In the genomic region with DNA sequence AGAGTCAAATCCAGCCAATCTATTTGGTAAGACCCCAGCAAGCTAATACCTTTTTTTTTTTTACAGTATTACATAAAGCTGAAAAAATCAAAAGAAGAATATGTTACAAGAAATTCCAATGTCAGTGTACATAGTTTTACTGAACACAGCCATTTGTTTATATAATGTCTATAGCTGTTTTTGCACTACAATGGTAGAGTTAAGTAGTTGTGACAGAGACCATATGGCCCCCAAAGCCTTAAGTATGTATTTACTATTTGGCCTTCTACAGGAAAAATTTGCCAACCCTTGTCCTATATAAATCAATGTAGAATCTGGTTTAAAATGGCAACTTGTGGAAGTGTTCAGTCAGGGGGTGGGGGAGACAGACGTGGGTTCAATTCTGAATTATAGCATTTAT, we compare ENCODE assay signal across 1 cellular context.
TF ChIP-seq lines count a peak whose summit lies in the region.

No MANE protein-coding gene starts in this region.

TF ChIP-seq in SK-N-SH treated with all-trans-retinoic acid at 6 μM for 48 hours, 23 proteins besides CTCF, POLR2A, EP300 and RAD21:
- TF ChIP-seq TCF4 (CRISPR knock-in tag; IDR thresholded peaks at IDR 0.05; ENCODE audit: borderline replicate concordance) (no peak), ZNF565 (CRISPR knock-in tag; conservative IDR thresholded peaks at IDR 0.05; ENCODE audit: low read depth) (no peak), ZFP3 (CRISPR knock-in tag; IDR thresholded peaks at IDR 0.05) (no peak), CSDC2 (CRISPR knock-in tag; IDR thresholded peaks at IDR 0.05) (no peak), PPARA (CRISPR knock-in tag; IDR thresholded peaks at IDR 0.05; ENCODE audit: borderline replicate concordance) (no peak), ARNTL (CRISPR knock-in tag; IDR thresholded peaks at IDR 0.05; ENCODE audit: borderline replicate concordance, low read depth) (no peak), ZC3H10 (CRISPR knock-in tag; IDR thresholded peaks at IDR 0.05) (no peak), RARB (CRISPR knock-in tag; IDR thresholded peaks at IDR 0.05) (no peak), ZFP30 (CRISPR knock-in tag; IDR thresholded peaks at IDR 0.05) (no peak), ZNF8 (CRISPR knock-in tag; IDR thresholded peaks at IDR 0.05) (no peak), ISL1 (CRISPR knock-in tag; IDR thresholded peaks at IDR 0.05) (no peak; the same call in 1 of the 2 replicates), TOX (CRISPR knock-in tag; IDR thresholded peaks at IDR 0.05; ENCODE audit: borderline replicate concordance) (no peak), OSR1 (CRISPR knock-in tag; IDR thresholded peaks at IDR 0.05) (no peak), PATZ1 (CRISPR knock-in tag; IDR thresholded peaks at IDR 0.05; ENCODE audit: borderline replicate concordance) (no peak), SNAI2 (CRISPR knock-in tag; IDR thresholded peaks at IDR 0.05) (no peak)
- TF ChIP-seq, protein P1, sequence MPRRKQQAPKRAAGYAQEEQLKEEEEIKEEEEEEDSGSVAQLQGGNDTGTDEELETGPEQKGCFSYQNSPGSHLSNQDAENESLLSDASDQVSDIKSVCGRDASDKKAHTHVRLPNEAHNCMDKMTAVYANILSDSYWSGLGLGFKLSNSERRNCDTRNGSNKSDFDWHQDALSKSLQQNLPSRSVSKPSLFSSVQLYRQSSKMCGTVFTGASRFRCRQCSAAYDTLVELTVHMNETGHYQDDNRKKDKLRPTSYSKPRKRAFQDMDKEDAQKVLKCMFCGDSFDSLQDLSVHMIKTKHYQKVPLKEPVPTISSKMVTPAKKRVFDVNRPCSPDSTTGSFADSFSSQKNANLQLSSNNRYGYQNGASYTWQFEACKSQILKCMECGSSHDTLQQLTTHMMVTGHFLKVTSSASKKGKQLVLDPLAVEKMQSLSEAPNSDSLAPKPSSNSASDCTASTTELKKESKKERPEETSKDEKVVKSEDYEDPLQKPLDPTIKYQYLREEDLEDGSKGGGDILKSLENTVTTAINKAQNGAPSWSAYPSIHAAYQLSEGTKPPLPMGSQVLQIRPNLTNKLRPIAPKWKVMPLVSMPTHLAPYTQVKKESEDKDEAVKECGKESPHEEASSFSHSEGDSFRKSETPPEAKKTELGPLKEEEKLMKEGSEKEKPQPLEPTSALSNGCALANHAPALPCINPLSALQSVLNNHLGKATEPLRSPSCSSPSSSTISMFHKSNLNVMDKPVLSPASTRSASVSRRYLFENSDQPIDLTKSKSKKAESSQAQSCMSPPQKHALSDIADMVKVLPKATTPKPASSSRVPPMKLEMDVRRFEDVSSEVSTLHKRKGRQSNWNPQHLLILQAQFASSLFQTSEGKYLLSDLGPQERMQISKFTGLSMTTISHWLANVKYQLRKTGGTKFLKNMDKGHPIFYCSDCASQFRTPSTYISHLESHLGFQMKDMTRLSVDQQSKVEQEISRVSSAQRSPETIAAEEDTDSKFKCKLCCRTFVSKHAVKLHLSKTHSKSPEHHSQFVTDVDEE (CRISPR knock-in tag; IDR thresholded peaks at IDR 0.05): no peak
- TF ChIP-seq, protein P2, sequence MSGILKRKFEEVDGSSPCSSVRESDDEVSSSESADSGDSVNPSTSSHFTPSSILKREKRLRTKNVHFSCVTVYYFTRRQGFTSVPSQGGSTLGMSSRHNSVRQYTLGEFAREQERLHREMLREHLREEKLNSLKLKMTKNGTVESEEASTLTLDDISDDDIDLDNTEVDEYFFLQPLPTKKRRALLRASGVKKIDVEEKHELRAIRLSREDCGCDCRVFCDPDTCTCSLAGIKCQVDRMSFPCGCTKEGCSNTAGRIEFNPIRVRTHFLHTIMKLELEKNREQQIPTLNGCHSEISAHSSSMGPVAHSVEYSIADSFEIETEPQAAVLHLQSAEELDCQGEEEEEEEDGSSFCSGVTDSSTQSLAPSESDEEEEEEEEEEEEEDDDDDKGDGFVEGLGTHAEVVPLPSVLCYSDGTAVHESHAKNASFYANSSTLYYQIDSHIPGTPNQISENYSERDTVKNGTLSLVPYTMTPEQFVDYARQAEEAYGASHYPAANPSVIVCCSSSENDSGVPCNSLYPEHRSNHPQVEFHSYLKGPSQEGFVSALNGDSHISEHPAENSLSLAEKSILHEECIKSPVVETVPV (CRISPR knock-in tag; IDR thresholded peaks at IDR 0.05): no peak
- TF ChIP-seq, protein P3, sequence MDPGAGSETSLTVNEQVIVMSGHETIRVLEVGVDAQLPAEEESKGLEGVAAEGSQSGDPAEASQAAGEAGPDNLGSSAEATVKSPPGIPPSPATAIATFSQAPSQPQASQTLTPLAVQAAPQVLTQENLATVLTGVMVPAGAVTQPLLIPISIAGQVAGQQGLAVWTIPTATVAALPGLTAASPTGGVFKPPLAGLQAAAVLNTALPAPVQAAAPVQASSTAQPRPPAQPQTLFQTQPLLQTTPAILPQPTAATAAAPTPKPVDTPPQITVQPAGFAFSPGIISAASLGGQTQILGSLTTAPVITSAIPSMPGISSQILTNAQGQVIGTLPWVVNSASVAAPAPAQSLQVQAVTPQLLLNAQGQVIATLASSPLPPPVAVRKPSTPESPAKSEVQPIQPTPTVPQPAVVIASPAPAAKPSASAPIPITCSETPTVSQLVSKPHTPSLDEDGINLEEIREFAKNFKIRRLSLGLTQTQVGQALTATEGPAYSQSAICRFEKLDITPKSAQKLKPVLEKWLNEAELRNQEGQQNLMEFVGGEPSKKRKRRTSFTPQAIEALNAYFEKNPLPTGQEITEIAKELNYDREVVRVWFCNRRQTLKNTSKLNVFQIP (CRISPR knock-in tag; IDR thresholded peaks at IDR 0.05; ENCODE audit: borderline replicate concordance, low read depth): no peak
